In genomic region chr14:67426983-67427601, GRCh38 we compare ENCODE assay signal across 8 cellular contexts. TPM values are rescaled to one million over a fixed set of nuclear protein-coding genes. Genes with fewer than 3 reads are reported as not detected.
DNase-seq lines count a peak whose midpoint lies in the region; ATAC-seq and TF ChIP-seq lines count a peak whose summit lies in the region.

No MANE protein-coding gene starts in this region.

- H3K27ac ChIP-seq in left lung, result no peak overlapping the region

- H3K4me1 ChIP-seq in left lung, result peaks cover 2 to 3% of the 10 kb centered on the region in 2 donors

- intact Hi-C loops in left lung (cut with DNase I), result loop anchor here in 1 of 2 donors (5.0 kb wide), 1 partner anchor 145 kb away; no protein-coding TSS in a partner anchor

- no peaks in the 10 kb centered on the region for H3K9me3 ChIP-seq in left lung

- no peaks in the 10 kb centered on the region for H3K36me3 ChIP-seq in left lung

- peaks cover 0 to 15% of the 10 kb centered on the region in 2 donors for H3K27me3 ChIP-seq in left lung

- peak; percentile 45 for DNase-seq in Caki2 (ENCODE audit: low read depth)
- peak; percentile 17 for DNase-seq in NCI-H446 treated with DMSO at 0.1 percent for 48 hours (lab: John Stamatoyannopoulos, UW)
- DNase-seq in activated CD4-positive, alpha-beta T cell treated with anti-CD3 and anti-CD28 coated beads for 1 hour, result peak; percentile 62
- peak; percentile 88 for DNase-seq in cerebellum (ENCODE audit: low spot score)
- peak in 1 of 2 donors; percentile 64 for DNase-seq in left lung
- peak; percentile 50 to 55 for DNase-seq in stimulated activated CD4-positive, alpha-beta T cell treated with anti-CD3 and anti-CD28 coated beads, Interleukin-4, amount 100 ng/mL, for 48 hours (ENCODE audit: low read depth in 2 of 2)

- peak; percentile 53 to 75 for TF ChIP-seq CTCF in left lung (IDR thresholded peaks at IDR 0.05)

- peak; percentile 73 for ATAC-seq in HG02642 (IDR thresholded peaks at IDR 0.05; ENCODE audit: poor library complexity, unreplicated experiment)
- ATAC-seq in left lung, result peak; percentile 95
- ATAC-seq in HG02970 (IDR thresholded peaks at IDR 0.05; ENCODE audit: low FRiP score, unreplicated experiment), result no peak

- no peak overlapping the region for H3K4me3 ChIP-seq in left lung

- in situ Hi-C loops in Caki2 (cut with HindIII; ENCODE audit: low pct_unique_long_range_greater_than_20kb, low sequenced_read_pairs), result no loop called here

RNA-seq across cellular contexts. Expression of gene PLEK2, which starts 15.1 kb away (rescaled TPM):
- total RNA-seq in Caki2 (2014; rRNA removed; shearing (Covaris generic); ENCODE audit: low replicate concordance), result 7.3 and 12.0 TPM in 2 replicates
- total RNA-seq in cerebellum (0.64 TPM), left lung (1 to 10 TPM; 2.8 to 4.2 TPM)
